Comparison of ENCODE assay signal across 9 cellular contexts in the genomic region with DNA sequence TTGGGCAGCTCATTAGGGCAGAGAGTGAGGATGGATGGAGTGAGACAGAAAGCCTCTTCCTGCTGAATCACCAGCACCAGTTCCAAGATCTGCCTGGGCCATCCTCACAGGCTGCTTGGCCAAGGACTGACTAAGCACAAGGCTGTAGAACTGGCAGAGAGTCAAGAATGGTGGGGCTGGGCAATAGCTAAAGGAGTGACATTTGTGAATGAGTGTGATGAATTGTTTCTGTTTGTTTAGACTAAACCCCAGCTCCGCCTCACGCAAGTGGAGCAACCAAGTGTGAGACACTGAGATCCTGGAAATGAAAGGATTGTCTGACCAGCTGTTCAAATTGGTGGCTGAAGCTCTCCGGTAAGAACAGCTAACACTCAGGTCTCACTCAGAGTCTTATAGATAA. TPM values are rescaled to one million over a fixed set of nuclear protein-coding genes. Genes with fewer than 3 reads are reported as not detected.
A peak's percentile ranks its signal among the peaks of the same experiment; 100 is the strongest.
DNase-seq lines count a peak whose midpoint lies in the region; ATAC-seq, FAIRE-seq and TF ChIP-seq lines count a peak whose summit lies in the region.
"Had no signal": no experiment of that assay in that cellular context is flagged by ENCODE, and none has a peak within 500 bp of the region (broad histone marks: within the 10 kb centered on the region; RNA-seq: fewer than 3 reads in every experiment).

No MANE protein-coding gene starts in this region.

- FAIRE-seq in H54 (lab: Jason Lieb, UNC), result peak; percentile 52

- BruUV-seq in PC-9 (replicated peaks; lab: Mats Ljungman, UMichigan), result no TSS peak

- H3K79me2 ChIP-seq in PC-9 (ENCODE audit: low read depth), result no peaks in the 10 kb centered on the region

- ATAC-seq in HG03469 (IDR thresholded peaks at IDR 0.05; ENCODE audit: unreplicated experiment), result no peak

- no peaks in the 10 kb centered on the region for H4K20me1 ChIP-seq in PC-9 (ENCODE audit: insufficient read depth)

- H3K9me2 ChIP-seq in PC-9 (ENCODE audit: insufficient read depth), result no peaks in the 10 kb centered on the region

- no peaks in the 10 kb centered on the region for H3F3A ChIP-seq in PC-9 (ENCODE audit: insufficient read depth, low read depth)

- no peak overlapping the region for H3K4me2 ChIP-seq in PC-9

- H3K27me3 ChIP-seq in PC-9 (ENCODE audit: insufficient read depth, low read depth), result no peaks in the 10 kb centered on the region
- H3K27me3 ChIP-seq: ascending aorta had no signal

- TF ChIP-seq POLR2A in H54 (IDR thresholded peaks at IDR 0.05; ENCODE audit: low read depth, low read length), result no peak

- H3K9me3 ChIP-seq in PC-9 (ENCODE audit: insufficient read depth, low read depth), result no peaks in the 10 kb centered on the region
- H3K9me3 ChIP-seq: ascending aorta had no signal

- H3K4me3 ChIP-seq in PC-9 (no peak overlapping the region), fibroblast of villous mesenchyme (ENCODE audit: low read depth, low read length) (no peak overlapping the region)
- H3K4me3 ChIP-seq: ascending aorta had no signal

- POLR2A ChIA-PET in PC-9 (lab: Charles Lee; ENCODE audit: unreplicated experiment), result no interaction called here

- intact Hi-C loops in PC-9 (cut with micrococcal nuclease; ENCODE audit: unreplicated experiment), result no loop called here

- DNase-seq in H54 (ENCODE audit: insufficient read length, low spot score) (peak; percentile 21), PC-9 (peak; percentile 10 to 58), fibroblast of villous mesenchyme (ENCODE audit: low read depth) (peak; percentile 97), renal cortical epithelial cell (ENCODE audit: low read depth) (peak; percentile 99), mesenteric fat pad (ENCODE audit: low spot score) (no peak), NCI-H1048 (lab: John Stamatoyannopoulos, UW) (no peak)
- no peak for DNase-seq in stimulated activated naive CD4-positive, alpha-beta T cell (lab: John Stamatoyannopoulos, UW)

- H3K36me3 ChIP-seq in PC-9 (ENCODE audit: low read depth), result no peaks in the 10 kb centered on the region
- H3K36me3 ChIP-seq: ascending aorta had no signal

- TF ChIP-seq CTCF in PC-9 (conservative IDR thresholded peaks at IDR 0.05), result no peak
- no peak for TF ChIP-seq CTCF in fibroblast of villous mesenchyme (IDR thresholded peaks at IDR 0.05; ENCODE audit: insufficient read depth, low read depth, low read length)

- CTCF ChIA-PET in PC-9 (lab: Charles Lee), result no interaction called here

- no peak overlapping the region for H2AFZ ChIP-seq in PC-9

- H3K27ac ChIP-seq in PC-9, result no peak overlapping the region
- H3K27ac ChIP-seq: ascending aorta had no signal

- no peaks in the 10 kb centered on the region for H3K4me1 ChIP-seq in PC-9 (replicated peaks; ENCODE audit: insufficient read depth)
- H3K4me1 ChIP-seq: ascending aorta had no signal

RNA-seq across cellular contexts. Expression of a gene that starts 38.6 kb away (rescaled TPM):
- total RNA-seq in PC-9 (2021) (not detected in 2 replicates), fibroblast of villous mesenchyme (not detected in 2 replicates), renal cortical epithelial cell (not detected in 2 replicates), mesenteric fat pad (not detected)

RNA-seq across cellular contexts. Expression of a gene that starts 44.8 kb away (rescaled TPM):
- total RNA-seq in PC-9 (2021) (not detected in 2 replicates), fibroblast of villous mesenchyme (not detected in 2 replicates), renal cortical epithelial cell (under 0.01 and 0.05 TPM in 2 replicates), mesenteric fat pad (0.32 TPM)

Comparison
In these comparisons a context has a peak if more than half of its experiments do, and no peak if none do; other contexts are left out.
1. DNase-seq: peak in H54 (single experiment), PC-9 (2 of 2), fibroblast of villous mesenchyme (single experiment) and renal cortical epithelial cell (single experiment); none in mesenteric fat pad (single experiment), stimulated activated naive CD4-positive, alpha-beta T cell (0 of 6) and NCI-H1048 (single experiment).